1 cellular context compared by ENCODE assay signal in genomic region chr10:102120142-102120986, GRCh38.
TF ChIP-seq lines count a peak whose summit lies in the region.

Gene LDB1, minus strand, starts transcription at chr10:102120368. Its CDS starts 258 bp downstream, at chr10:102120110.

TF ChIP-seq in HepG2, 621 proteins besides CTCF, POLR2A, EP300 and RAD21 (continued from another document and continues in another):
- TF ChIP-seq ZNF646 (CRISPR knock-in tag; IDR thresholded peaks at IDR 0.05) (peak; percentile 72; the same call in 1 of the 2 replicates), E2F5 (CRISPR knock-in tag; conservative IDR thresholded peaks at IDR 0.05) (no peak), CBX5 (CRISPR knock-in tag; IDR thresholded peaks at IDR 0.05; ENCODE audit: borderline replicate concordance) (peak; percentile 33; the same call in 1 of the 2 replicates), ARID5B (CRISPR knock-in tag; IDR thresholded peaks at IDR 0.05) (peak; percentile 43; the same call in 1 of the 2 replicates), MEIS2 (CRISPR knock-in tag; IDR thresholded peaks at IDR 0.05) (peak; percentile 44; the same call in 1 of the 2 replicates), ZNF343 (CRISPR knock-in tag; IDR thresholded peaks at IDR 0.05) (0 out of 2 replicates have a peak, but pooled peaks have one; percentile 54), YY1 (IDR thresholded peaks at IDR 0.05; ENCODE audit: insufficient read depth, insufficient replicate concordance, low read depth, low read length) (peak; percentile 36), SKI (IDR thresholded peaks at IDR 0.05; ENCODE audit: partially characterized antibody) (peak; percentile 42), ZHX1 (CRISPR knock-in tag; IDR thresholded peaks at IDR 0.05; ENCODE audit: low read depth) (no peak), ZNF790 (CRISPR knock-in tag; IDR thresholded peaks at IDR 0.05; ENCODE audit: borderline replicate concordance) (0 out of 2 replicates have a peak, but pooled peaks have one; percentile 24), ZNF441 (CRISPR knock-in tag; IDR thresholded peaks at IDR 0.05; ENCODE audit: borderline replicate concordance) (0 out of 2 replicates have a peak, but pooled peaks have one; percentile 47), DR1 (CRISPR knock-in tag; IDR thresholded peaks at IDR 0.05) (0 out of 2 replicates have a peak, but pooled peaks have one; percentile 49), ZNF337 (CRISPR knock-in tag; IDR thresholded peaks at IDR 0.05; ENCODE audit: borderline replicate concordance, low read depth) (0 out of 2 replicates have a peak, but pooled peaks have one; percentile 68), DPF2 (CRISPR knock-in tag; IDR thresholded peaks at IDR 0.05; ENCODE audit: borderline replicate concordance, low read depth) (no peak), GLI4 (CRISPR knock-in tag; IDR thresholded peaks at IDR 0.05; ENCODE audit: borderline replicate concordance) (peak; percentile 36; the same call in 1 of the 2 replicates), ZGPAT (CRISPR knock-in tag; IDR thresholded peaks at IDR 0.05) (peak; percentile 49; the same call in 1 of the 2 replicates), MXD3 (CRISPR knock-in tag; IDR thresholded peaks at IDR 0.05) (0 out of 2 replicates have a peak, but pooled peaks have one; percentile 32), AKAP8 (CRISPR knock-in tag; IDR thresholded peaks at IDR 0.05) (0 out of 2 replicates have a peak, but pooled peaks have one; percentile 51), ZNF574 (CRISPR knock-in tag; IDR thresholded peaks at IDR 0.05) (peak; percentile 49; the same call in 1 of the 2 replicates), ZNF235 (CRISPR knock-in tag; IDR thresholded peaks at IDR 0.05; ENCODE audit: borderline replicate concordance) (0 out of 2 replicates have a peak, but pooled peaks have one; percentile 49), SMYD3 (CRISPR knock-in tag; IDR thresholded peaks at IDR 0.05) (no peak), ZNF264 (CRISPR knock-in tag; IDR thresholded peaks at IDR 0.05) (no peak), RXRA (CRISPR knock-in tag; IDR thresholded peaks at IDR 0.05) (no peak), ZNF891 (CRISPR knock-in tag; IDR thresholded peaks at IDR 0.05) (no peak; the same call in 1 of the 2 replicates), ZFP36L2 (CRISPR knock-in tag; IDR thresholded peaks at IDR 0.05) (no peak), SMC3 (IDR thresholded peaks at IDR 0.05; ENCODE audit: low read length) (no peak), ZNF281 (CRISPR knock-in tag; IDR thresholded peaks at IDR 0.05; ENCODE audit: borderline replicate concordance) (no peak), ZNF784 (CRISPR knock-in tag; IDR thresholded peaks at IDR 0.05; ENCODE audit: borderline replicate concordance) (0 out of 2 replicates have a peak, but pooled peaks have one; percentile 68)
